ENCODE assay signal across 34 cellular contexts in genomic region chr19:34618410-34618809, GRCh38. TPM values are rescaled to one million over a fixed set of nuclear protein-coding genes. Genes with fewer than 3 reads are reported as not detected.
"Had no signal": no experiment of that assay in that cellular context is flagged by ENCODE, and none has a peak within 500 bp of the region (broad histone marks: within the 10 kb centered on the region; RNA-seq: fewer than 3 reads in every experiment).

No MANE protein-coding gene starts in this region.

- FAIRE-seq: astrocyte, bronchial epithelial cell had no signal

- H3K4me1 ChIP-seq: adrenal gland, ascending aorta, body of pancreas, breast epithelium had no signal

- DNase-seq: activated effector memory CD4-positive, alpha-beta T cell treated with anti-CD3 and anti-CD28 coated beads, Interleukin-2, amount 50 U/mL, for 16 hours; activated effector memory CD4-positive, alpha-beta T cell treated with Interleukin-2 at 50 U/mL for 16 hours; activated gamma-delta T cell; activated gamma-delta T cell treated with Interleukin-2 at 50 U/mL for 16 hours; activated naive CD4-positive, alpha-beta T cell; activated naive CD4-positive, alpha-beta T cell treated with anti-CD3 and anti-CD28 coated beads for 36 hours; activated naive CD4-positive, alpha-beta T cell treated with anti-CD3 and anti-CD28 coated beads, Interleukin-2, amount 10 ng/mL, durations not matched to agents 7 days and 5 days; activated naive CD4-positive, alpha-beta T cell treated with anti-CD3 and anti-CD28 coated beads, Interleukin-2, amount 50 U/mL, for 16 hours; activated naive CD4-positive, alpha-beta T cell treated with Interleukin-2 at 50 U/mL for 16 hours; activated naive CD8-positive, alpha-beta T cell treated with anti-CD3 and anti-CD28 coated beads for 36 hours; activated naive CD8-positive, alpha-beta T cell treated with anti-CD3 and anti-CD28 coated beads, Interleukin-2, amount 10 ng/mL, durations not matched to agents 7 days and 5 days; activated naive CD8-positive, alpha-beta T cell treated with anti-CD3 and anti-CD28 coated beads, Interleukin-2, amount 50 U/mL, for 24 hours; activated T-cell treated with anti-CD3 and anti-CD28 coated beads, Interleukin-2, amount 50 U/mL, for 24 hours; activated T-cell treated with anti-CD3 and anti-CD28 coated beads, Interleukin-2, amount 50 U/mL, for 4 hours; activated T-cell treated with anti-CD3 and anti-CD28 coated beads, Interleukin-2, amount 50 U/mL, for 48 hours; activated T-cell treated with anti-CD3 and anti-CD28 coated beads, Interleukin-2, amount 50 U/mL, for 72 hours; adrenal gland; amniotic stem cell; amygdala; anterior cingulate cortex; aorta; body of pancreas; brain microvascular endothelial cell; caudate nucleus; central memory CD4-positive, alpha-beta T cell; cerebellar nuclear complex had no signal

- H3K27ac ChIP-seq: adrenal gland, ascending aorta, body of pancreas, brain microvascular endothelial cell, breast epithelium, cardiac muscle cell had no signal

- H3K4me3 ChIP-seq: adrenal gland, ascending aorta, body of pancreas, breast epithelium, cardiac muscle cell had no signal

- H3K27me3 ChIP-seq: adrenal gland, ascending aorta, body of pancreas, brain microvascular endothelial cell, breast epithelium, cardiac muscle cell had no signal

- H3K36me3 ChIP-seq: adrenal gland, ascending aorta, brain microvascular endothelial cell, breast epithelium, cardiac muscle cell had no signal

- ATAC-seq: activated naive CD4-positive, alpha-beta T cell treated with anti-CD3 and anti-CD28 coated beads, Interleukin-2, amount 50 U/mL, for 72 hours; activated naive CD8-positive, alpha-beta T cell treated with anti-CD3 and anti-CD28 coated beads, Interleukin-2, amount 50 U/mL, for 24 hours; activated T-cell treated with anti-CD3 and anti-CD28 coated beads, Interleukin-2, amount 50 U/mL, for 4 hours; activated T-cell treated with anti-CD3 and anti-CD28 coated beads, Interleukin-2, amount 50 U/mL, for 72 hours; activated T-helper 17 cell treated with anti-CD3 and anti-CD28 coated beads, Interleukin-2, amount 50 U/mL, for 72 hours; body of pancreas had no signal

RNA-seq across cellular contexts. Expression of gene SCGB2B2, which starts 58.5 kb away (rescaled TPM):
- total RNA-seq: activated T-helper 1 cell treated with anti-CD3 and anti-CD28 coated beads, Interleukin-12 subunit alpha, Interleukin-12 subunit beta, Interleukin-2, Interleukin-4 antibody, amounts not matched to agents 30 ng/mL and 10 ng/mL and 1 ng/mL, durations not matched to agents 14 hours and 24 hours and 36 hours; ascending aorta had no signal
- polyA plus RNA-seq: aorta had no signal
